ENCODE assay signal across 21 cellular contexts in genomic region chr16:51473091-51473490, GRCh38.
"Had no signal": no experiment of that assay in that cellular context is flagged by ENCODE, and none has a peak within 500 bp of the region (broad histone marks: within the 10 kb centered on the region; RNA-seq: fewer than 3 reads in every experiment).

No MANE protein-coding gene starts in this region.

- H3K9me3 Mint-ChIP-seq: mesothelial cell of epicardium, neural progenitor cell had no signal

- H2AFZ ChIP-seq: neural progenitor cell had no signal

- ATAC-seq: effector memory CD8-positive, alpha-beta T cell; gastrocnemius medialis; heart right ventricle; natural killer cell treated with Interleukin-12 subunit alpha and Interleukin-12 subunit beta and Interleukin-15 and Interleukin-18, amount 100 ng/mL, for 72 hours; pancreas; right cardiac atrium; stimulated activated memory B cell treated with anti-CD40 and anti-IgM and Interleukin-4, amounts not matched to agents 10 μg/mL and 1 μg/mL and 100 μg/mL, for 72 hours had no signal

- H3K27me3 ChIP-seq: esophagus muscularis mucosa, gastrocnemius medialis, heart right ventricle, neural progenitor cell, pancreas, tibial artery, upper lobe of left lung, uterus had no signal

- H3K36me3 ChIP-seq: esophagus muscularis mucosa, gastrocnemius medialis, heart right ventricle, neural progenitor cell, pancreas, tibial artery, upper lobe of left lung, uterus had no signal

- H3K27ac Mint-ChIP-seq: effector memory CD8-positive, alpha-beta T cell; mesothelial cell of epicardium; natural killer cell treated with Interleukin-12 subunit alpha and Interleukin-12 subunit beta and Interleukin-15 and Interleukin-18, amount 100 ng/mL, for 72 hours; neural progenitor cell; progenitor cell of endocrine pancreas; stimulated activated memory B cell treated with anti-CD40 and anti-IgM and Interleukin-4, amounts not matched to agents 10 μg/mL and 1 μg/mL and 100 μg/mL, for 72 hours; stimulated activated naive CD8-positive, alpha-beta T cell treated with anti-CD3 and anti-CD28 coated beads, Interleukin-15, Interleukin-2, amounts not matched to agents 100 ng/mL and 50 ng/mL, for 24 hours had no signal

- FAIRE-seq: islet of Langerhans, pancreas had no signal

- H3K27ac ChIP-seq: epithelial cell of prostate, esophagus muscularis mucosa, gastrocnemius medialis, heart right ventricle, neural progenitor cell, pancreas, tibial artery, upper lobe of left lung, uterus had no signal

- H3K36me3 Mint-ChIP-seq: mesothelial cell of epicardium; natural killer cell treated with Interleukin-12 subunit alpha and Interleukin-12 subunit beta and Interleukin-15 and Interleukin-18, amount 100 ng/mL, for 72 hours; neural progenitor cell; stimulated activated memory B cell treated with anti-CD40 and anti-IgM and Interleukin-4, amounts not matched to agents 10 μg/mL and 1 μg/mL and 100 μg/mL, for 72 hours had no signal

- H3K4me3 Mint-ChIP-seq: effector memory CD8-positive, alpha-beta T cell; mesothelial cell of epicardium; natural killer cell treated with Interleukin-12 subunit alpha and Interleukin-12 subunit beta and Interleukin-15 and Interleukin-18, amount 100 ng/mL, for 72 hours; neural progenitor cell; stimulated activated memory B cell treated with anti-CD40 and anti-IgM and Interleukin-4, amounts not matched to agents 10 μg/mL and 1 μg/mL and 100 μg/mL, for 72 hours; stimulated activated naive CD8-positive, alpha-beta T cell treated with anti-CD3 and anti-CD28 coated beads, Interleukin-15, Interleukin-2, amounts not matched to agents 100 ng/mL and 50 ng/mL, for 24 hours had no signal

- H3K9me3 ChIP-seq: esophagus muscularis mucosa, gastrocnemius medialis, pancreas, tibial artery, upper lobe of left lung, uterus had no signal

- DNase-seq: effector memory CD8-positive, alpha-beta T cell; gastrocnemius medialis; heart right ventricle; hypothalamus; kidney glomerular epithelial cell; nucleus accumbens; pancreas; right cardiac atrium; stimulated activated CD4-positive, alpha-beta T cell treated with anti-CD3 and anti-CD28 coated beads, Interleukin-4, amount 100 ng/mL, for 24 hours; tibial artery; upper lobe of left lung; uterus had no signal

- H3K4me3 ChIP-seq: esophagus muscularis mucosa, gastrocnemius medialis, heart right ventricle, neural progenitor cell, pancreas, tibial artery, upper lobe of left lung, uterus had no signal

- H3K4me1 ChIP-seq: esophagus muscularis mucosa, gastrocnemius medialis, heart right ventricle, pancreas, tibial artery, upper lobe of left lung, uterus had no signal

- H3K9ac ChIP-seq: neural progenitor cell had no signal

- H3K4me1 Mint-ChIP-seq: mesothelial cell of epicardium; stimulated activated memory B cell treated with anti-CD40 and anti-IgM and Interleukin-4, amounts not matched to agents 10 μg/mL and 1 μg/mL and 100 μg/mL, for 72 hours had no signal

- H3K27me3 Mint-ChIP-seq: effector memory CD8-positive, alpha-beta T cell; natural killer cell treated with Interleukin-12 subunit alpha and Interleukin-12 subunit beta and Interleukin-15 and Interleukin-18, amount 100 ng/mL, for 72 hours; stimulated activated memory B cell treated with anti-CD40 and anti-IgM and Interleukin-4, amounts not matched to agents 10 μg/mL and 1 μg/mL and 100 μg/mL, for 72 hours; stimulated activated naive CD8-positive, alpha-beta T cell treated with anti-CD3 and anti-CD28 coated beads, Interleukin-15, Interleukin-2, amounts not matched to agents 100 ng/mL and 50 ng/mL, for 24 hours had no signal

- H3K4me2 ChIP-seq: neural progenitor cell had no signal
